In the genomic region with DNA sequence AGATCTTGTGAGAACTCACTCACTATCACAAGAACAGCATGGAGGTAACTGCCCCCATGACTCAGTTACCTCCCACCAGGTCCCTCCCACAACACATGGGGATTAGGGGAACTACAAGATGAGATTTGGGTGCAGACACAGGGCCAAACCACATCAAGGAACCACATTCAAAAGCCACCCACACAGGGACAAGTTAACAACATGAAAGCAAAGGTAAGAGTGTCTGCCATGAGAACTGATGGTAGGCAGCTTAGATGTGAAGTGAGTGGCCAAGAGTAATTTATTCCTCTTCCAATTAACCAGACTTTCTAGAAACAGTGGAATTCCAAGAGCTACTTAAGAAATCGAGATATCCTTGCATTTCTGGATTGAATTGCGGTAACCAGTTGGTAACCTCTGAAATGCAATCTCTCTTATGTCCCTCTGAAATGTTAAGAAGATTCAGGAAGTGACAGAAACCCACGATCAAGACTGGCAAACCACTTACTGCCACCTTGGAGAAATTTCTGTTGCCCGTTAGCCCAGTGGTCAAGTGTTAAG, we compare ENCODE assay signal across 1 cellular context.
TF ChIP-seq lines count a peak whose summit lies in the region.

No MANE protein-coding gene starts in this region.

TF ChIP-seq in K562, 482 proteins besides CTCF, POLR2A, EP300 and RAD21 (continued from another document):
- TF ChIP-seq, protein P1, sequence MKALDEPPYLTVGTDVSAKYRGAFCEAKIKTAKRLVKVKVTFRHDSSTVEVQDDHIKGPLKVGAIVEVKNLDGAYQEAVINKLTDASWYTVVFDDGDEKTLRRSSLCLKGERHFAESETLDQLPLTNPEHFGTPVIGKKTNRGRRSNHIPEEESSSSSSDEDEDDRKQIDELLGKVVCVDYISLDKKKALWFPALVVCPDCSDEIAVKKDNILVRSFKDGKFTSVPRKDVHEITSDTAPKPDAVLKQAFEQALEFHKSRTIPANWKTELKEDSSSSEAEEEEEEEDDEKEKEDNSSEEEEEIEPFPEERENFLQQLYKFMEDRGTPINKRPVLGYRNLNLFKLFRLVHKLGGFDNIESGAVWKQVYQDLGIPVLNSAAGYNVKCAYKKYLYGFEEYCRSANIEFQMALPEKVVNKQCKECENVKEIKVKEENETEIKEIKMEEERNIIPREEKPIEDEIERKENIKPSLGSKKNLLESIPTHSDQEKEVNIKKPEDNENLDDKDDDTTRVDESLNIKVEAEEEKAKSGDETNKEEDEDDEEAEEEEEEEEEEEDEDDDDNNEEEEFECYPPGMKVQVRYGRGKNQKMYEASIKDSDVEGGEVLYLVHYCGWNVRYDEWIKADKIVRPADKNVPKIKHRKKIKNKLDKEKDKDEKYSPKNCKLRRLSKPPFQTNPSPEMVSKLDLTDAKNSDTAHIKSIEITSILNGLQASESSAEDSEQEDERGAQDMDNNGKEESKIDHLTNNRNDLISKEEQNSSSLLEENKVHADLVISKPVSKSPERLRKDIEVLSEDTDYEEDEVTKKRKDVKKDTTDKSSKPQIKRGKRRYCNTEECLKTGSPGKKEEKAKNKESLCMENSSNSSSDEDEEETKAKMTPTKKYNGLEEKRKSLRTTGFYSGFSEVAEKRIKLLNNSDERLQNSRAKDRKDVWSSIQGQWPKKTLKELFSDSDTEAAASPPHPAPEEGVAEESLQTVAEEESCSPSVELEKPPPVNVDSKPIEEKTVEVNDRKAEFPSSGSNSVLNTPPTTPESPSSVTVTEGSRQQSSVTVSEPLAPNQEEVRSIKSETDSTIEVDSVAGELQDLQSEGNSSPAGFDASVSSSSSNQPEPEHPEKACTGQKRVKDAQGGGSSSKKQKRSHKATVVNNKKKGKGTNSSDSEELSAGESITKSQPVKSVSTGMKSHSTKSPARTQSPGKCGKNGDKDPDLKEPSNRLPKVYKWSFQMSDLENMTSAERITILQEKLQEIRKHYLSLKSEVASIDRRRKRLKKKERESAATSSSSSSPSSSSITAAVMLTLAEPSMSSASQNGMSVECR (CRISPR knock-in tag; IDR thresholded peaks at IDR 0.05), result no peak
- TF ChIP-seq CBFA2T3 (IDR thresholded peaks at IDR 0.05), result peak; percentile 39
- TF ChIP-seq, protein P2, sequence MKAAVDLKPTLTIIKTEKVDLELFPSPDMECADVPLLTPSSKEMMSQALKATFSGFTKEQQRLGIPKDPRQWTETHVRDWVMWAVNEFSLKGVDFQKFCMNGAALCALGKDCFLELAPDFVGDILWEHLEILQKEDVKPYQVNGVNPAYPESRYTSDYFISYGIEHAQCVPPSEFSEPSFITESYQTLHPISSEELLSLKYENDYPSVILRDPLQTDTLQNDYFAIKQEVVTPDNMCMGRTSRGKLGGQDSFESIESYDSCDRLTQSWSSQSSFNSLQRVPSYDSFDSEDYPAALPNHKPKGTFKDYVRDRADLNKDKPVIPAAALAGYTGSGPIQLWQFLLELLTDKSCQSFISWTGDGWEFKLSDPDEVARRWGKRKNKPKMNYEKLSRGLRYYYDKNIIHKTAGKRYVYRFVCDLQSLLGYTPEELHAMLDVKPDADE (conservative IDR thresholded peaks at IDR 0.05; ENCODE audit: control insufficient read depth, low read depth, low read length), result no peak
- TF ChIP-seq EGR1 (conservative IDR thresholded peaks at IDR 0.05), result peak; percentile 59
- TF ChIP-seq ZNF707 (CRISPR knock-in tag; conservative IDR thresholded peaks at IDR 0.05), result no peak
- no peak for TF ChIP-seq ZNF232 (CRISPR knock-in tag; IDR thresholded peaks at IDR 0.05)
- no peak for TF ChIP-seq ZKSCAN3 (CRISPR knock-in tag; IDR thresholded peaks at IDR 0.05)
- no peak for TF ChIP-seq ADNP (tag; IDR thresholded peaks at IDR 0.05)
- TF ChIP-seq TCFL5 (CRISPR knock-in tag; conservative IDR thresholded peaks at IDR 0.05), result no peak
- TF ChIP-seq DPF2 (IDR thresholded peaks at IDR 0.05), result no peak
- no peak for TF ChIP-seq PPARD (CRISPR knock-in tag; IDR thresholded peaks at IDR 0.05)
- TF ChIP-seq MBD2 (IDR thresholded peaks at IDR 0.05; ENCODE audit: borderline replicate concordance, low read depth), result no peak
- no peak for TF ChIP-seq ZNF140 (CRISPR knock-in tag; IDR thresholded peaks at IDR 0.05)
- TF ChIP-seq, protein P3, sequence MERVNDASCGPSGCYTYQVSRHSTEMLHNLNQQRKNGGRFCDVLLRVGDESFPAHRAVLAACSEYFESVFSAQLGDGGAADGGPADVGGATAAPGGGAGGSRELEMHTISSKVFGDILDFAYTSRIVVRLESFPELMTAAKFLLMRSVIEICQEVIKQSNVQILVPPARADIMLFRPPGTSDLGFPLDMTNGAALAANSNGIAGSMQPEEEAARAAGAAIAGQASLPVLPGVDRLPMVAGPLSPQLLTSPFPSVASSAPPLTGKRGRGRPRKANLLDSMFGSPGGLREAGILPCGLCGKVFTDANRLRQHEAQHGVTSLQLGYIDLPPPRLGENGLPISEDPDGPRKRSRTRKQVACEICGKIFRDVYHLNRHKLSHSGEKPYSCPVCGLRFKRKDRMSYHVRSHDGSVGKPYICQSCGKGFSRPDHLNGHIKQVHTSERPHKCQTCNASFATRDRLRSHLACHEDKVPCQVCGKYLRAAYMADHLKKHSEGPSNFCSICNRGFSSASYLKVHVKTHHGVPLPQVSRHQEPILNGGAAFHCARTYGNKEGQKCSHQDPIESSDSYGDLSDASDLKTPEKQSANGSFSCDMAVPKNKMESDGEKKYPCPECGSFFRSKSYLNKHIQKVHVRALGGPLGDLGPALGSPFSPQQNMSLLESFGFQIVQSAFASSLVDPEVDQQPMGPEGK (CRISPR knock-in tag; IDR thresholded peaks at IDR 0.05; ENCODE audit: borderline replicate concordance), result no peak
- peak; percentile 90; the same call in 1 of the 2 replicates for TF ChIP-seq TCF7 (IDR thresholded peaks at IDR 0.05; ENCODE audit: borderline replicate concordance)
